9 cellular contexts compared by ENCODE assay signal in the genomic region with DNA sequence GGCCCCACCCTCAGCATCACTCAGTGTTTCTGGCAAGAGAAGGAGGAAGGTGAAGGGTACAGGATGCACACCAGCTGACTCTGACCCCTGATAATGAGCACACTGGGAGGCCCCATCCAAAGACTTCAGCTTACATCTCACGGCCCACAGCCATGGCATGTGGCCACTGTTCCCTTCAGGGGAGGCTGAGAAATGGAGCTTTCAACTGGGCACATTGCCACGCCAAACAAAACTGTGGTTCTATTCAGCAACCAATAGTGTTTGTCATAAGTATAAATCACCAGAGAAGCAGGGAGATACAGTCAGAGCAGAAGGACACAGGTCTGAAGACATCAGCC. TPM values are rescaled to one million over a fixed set of nuclear protein-coding genes. Genes with fewer than 3 reads are reported as not detected.
DNase-seq lines count a peak whose midpoint lies in the region; ATAC-seq and TF ChIP-seq lines count a peak whose summit lies in the region.
"Had no signal": no experiment of that assay in that cellular context is flagged by ENCODE, and none has a peak within 500 bp of the region (broad histone marks: within the 10 kb centered on the region; RNA-seq: fewer than 3 reads in every experiment).

No MANE protein-coding gene starts in this region.

- TF ChIP-seq CTCF in testis (IDR thresholded peaks at IDR 0.05) = no peak

- H3K9me3 ChIP-seq in testis = no peaks in the 10 kb centered on the region
- H3K9me3 ChIP-seq: ascending aorta had no signal

- WGBS in testis, 2 donors = 17 to 56% methylated on average over 2 of the region's 2 CpGs

- H3K27me3 Mint-ChIP-seq in activated T-cell treated with anti-CD3 and anti-CD28 coated beads, Interleukin-2, amount 50 U/mL, for 24 hours = no peaks in the 10 kb centered on the region
- H3K27me3 Mint-ChIP-seq in activated naive CD8-positive, alpha-beta T cell treated with anti-CD3 and anti-CD28 coated beads, Interleukin-2, amount 10 ng/mL, durations not matched to agents 7 days and 5 days = no peaks in the 10 kb centered on the region

- peaks cover 35% of the 10 kb centered on the region for H3K4me1 ChIP-seq in testis
- H3K4me1 ChIP-seq: ascending aorta had no signal

- H3K27ac ChIP-seq in testis = peak overlapping the region; percentile 73 to 77
- H3K27ac ChIP-seq: ascending aorta had no signal

- H3K4me3 ChIP-seq in testis = no peak overlapping the region
- H3K4me3 ChIP-seq: ascending aorta had no signal

- intact Hi-C loops in testis (cut with DNase I; ENCODE audit: low total_unique reads) = loop anchor here (10.0 kb wide), 2 partner anchors 48 to 158 kb away; a partner anchor contains a TSS

- H3K9me3 Mint-ChIP-seq in activated T-cell treated with anti-CD3 and anti-CD28 coated beads, Interleukin-2, amount 50 U/mL, for 24 hours = no peaks in the 10 kb centered on the region
- no peaks in the 10 kb centered on the region for H3K9me3 Mint-ChIP-seq in activated naive CD8-positive, alpha-beta T cell treated with anti-CD3 and anti-CD28 coated beads, Interleukin-2, amount 10 ng/mL, durations not matched to agents 7 days and 5 days

- H3K27me3 ChIP-seq in testis = no peaks in the 10 kb centered on the region
- H3K27me3 ChIP-seq: ascending aorta had no signal

- DNase-seq in activated T-cell treated with anti-CD3 and anti-CD28 coated beads, Interleukin-2, amount 50 U/mL, for 24 hours = no peak
- no peak for DNase-seq in activated T-cell treated with anti-CD3 and anti-CD28 coated beads, Interleukin-2, amount 50 U/mL, for 1 hour
- DNase-seq in activated naive CD8-positive, alpha-beta T cell treated with anti-CD3 and anti-CD28 coated beads, Interleukin-2, amount 10 ng/mL, durations not matched to agents 7 days and 5 days = no peak
- DNase-seq in hepatic stellate cell (ENCODE audit: low spot score) (peak; percentile 40), testis (peak; percentile 69), SKM-1 treated with dmso at 0.1 percent for 144 hours (lab: John Stamatoyannopoulos, UW; ENCODE audit: unreplicated experiment) (no peak)

- no peaks in the 10 kb centered on the region for H3K36me3 Mint-ChIP-seq in activated T-cell treated with anti-CD3 and anti-CD28 coated beads, Interleukin-2, amount 50 U/mL, for 24 hours (ENCODE audit: low read depth)
- H3K36me3 Mint-ChIP-seq in activated naive CD8-positive, alpha-beta T cell treated with anti-CD3 and anti-CD28 coated beads, Interleukin-2, amount 10 ng/mL, durations not matched to agents 7 days and 5 days = no peaks in the 10 kb centered on the region

- H3K36me3 ChIP-seq in testis (ENCODE audit: low read depth, missing control alignments) = no peaks in the 10 kb centered on the region
- H3K36me3 ChIP-seq: ascending aorta had no signal

- POLR2A ChIA-PET in activated naive CD8-positive, alpha-beta T cell treated with anti-CD3 and anti-CD28 coated beads, Interleukin-2, amount 10 ng/mL, durations not matched to agents 7 days and 5 days (lab: Charles Lee) = interaction anchor here (1.5 kb wide), 1 partner anchor 26 kb away, joined by 8 read pairs; no protein-coding TSS in a partner anchor

- H3K4me3 Mint-ChIP-seq in activated T-cell treated with anti-CD3 and anti-CD28 coated beads, Interleukin-2, amount 50 U/mL, for 24 hours = no peak overlapping the region
- H3K4me3 Mint-ChIP-seq in activated naive CD8-positive, alpha-beta T cell treated with anti-CD3 and anti-CD28 coated beads, Interleukin-2, amount 10 ng/mL, durations not matched to agents 7 days and 5 days = no peak overlapping the region

- no peak for ATAC-seq in activated naive CD8-positive, alpha-beta T cell treated with anti-CD3 and anti-CD28 coated beads, Interleukin-2, amount 10 ng/mL, durations not matched to agents 7 days and 5 days (ENCODE audit: low read depth)
- ATAC-seq in HG03045 (IDR thresholded peaks at IDR 0.05; ENCODE audit: unreplicated experiment) = no peak
- ATAC-seq in HG02610 (IDR thresholded peaks at IDR 0.05; ENCODE audit: unreplicated experiment) = no peak

- TF ChIP-seq POLR2A in testis (IDR thresholded peaks at IDR 0.05) = no peak

- H3K27ac Mint-ChIP-seq in activated T-cell treated with anti-CD3 and anti-CD28 coated beads, Interleukin-2, amount 50 U/mL, for 24 hours = peak overlapping the region; percentile 58
- H3K27ac Mint-ChIP-seq in activated naive CD8-positive, alpha-beta T cell treated with anti-CD3 and anti-CD28 coated beads, Interleukin-2, amount 10 ng/mL, durations not matched to agents 7 days and 5 days = peak overlapping the region; percentile 27

- peaks cover 44% of the 10 kb centered on the region for H3K4me1 Mint-ChIP-seq in activated T-cell treated with anti-CD3 and anti-CD28 coated beads, Interleukin-2, amount 50 U/mL, for 24 hours (ENCODE audit: low read depth)
- peaks cover 19% of the 10 kb centered on the region for H3K4me1 Mint-ChIP-seq in activated naive CD8-positive, alpha-beta T cell treated with anti-CD3 and anti-CD28 coated beads, Interleukin-2, amount 10 ng/mL, durations not matched to agents 7 days and 5 days

RNA-seq across cellular contexts. Expression of a gene that starts 12.7 kb away (rescaled TPM):
- 100 to 1,000 TPM; 392 to 403 TPM for total RNA-seq in activated naive CD8-positive, alpha-beta T cell treated with anti-CD3 and anti-CD28 coated beads, Interleukin-2, amount 10 ng/mL, durations not matched to agents 7 days and 5 days
- total RNA-seq in testis = 1 to 10 TPM in 1 of 2 donors, under 1 TPM in 1; 0.63 to 3.3 TPM
- 9.2 TPM for polyA plus RNA-seq in testis (ENCODE audit: insufficient read depth, low read depth, low replicate concordance)
- total RNA-seq: ascending aorta had no signal

RNA-seq across cellular contexts. Expression of a gene that starts 38.5 kb away (rescaled TPM):
- not detected for total RNA-seq in activated naive CD8-positive, alpha-beta T cell treated with anti-CD3 and anti-CD28 coated beads, Interleukin-2, amount 10 ng/mL, durations not matched to agents 7 days and 5 days
- 10 to 100 TPM; 17.6 to 18.0 TPM for total RNA-seq in testis
- 19.5 TPM for polyA plus RNA-seq in testis (ENCODE audit: insufficient read depth, low read depth, low replicate concordance)

RNA-seq across cellular contexts. Expression of a gene that starts 41.2 kb away (rescaled TPM):
- 1 to 10 TPM; 2.2 to 2.8 TPM for total RNA-seq in activated naive CD8-positive, alpha-beta T cell treated with anti-CD3 and anti-CD28 coated beads, Interleukin-2, amount 10 ng/mL, durations not matched to agents 7 days and 5 days
- total RNA-seq in testis = 1 to 10 TPM; 5.0 to 5.2 TPM
- polyA plus RNA-seq in testis (ENCODE audit: insufficient read depth, low read depth, low replicate concordance) = 2.6 TPM

Comparison
In these comparisons a context has a peak if more than half of its experiments do, and no peak if none do; other contexts are left out.
1. DNase-seq: peak in hepatic stellate cell (single experiment) and testis (single experiment); none in activated T-cell treated with anti-CD3 and anti-CD28 coated beads, Interleukin-2, amount 50 U/mL, for 24 hours (single experiment), activated T-cell treated with anti-CD3 and anti-CD28 coated beads, Interleukin-2, amount 50 U/mL, for 1 hour (single experiment), activated naive CD8-positive, alpha-beta T cell treated with anti-CD3 and anti-CD28 coated beads, Interleukin-2, amount 10 ng/mL, durations not matched to agents 7 days and 5 days (single experiment) and SKM-1 treated with dmso at 0.1 percent for 144 hours (single experiment).
2. RNA of a gene that starts 12.7 kb away (total RNA-seq): 392 to 403 TPM in activated naive CD8-positive, alpha-beta T cell treated with anti-CD3 and anti-CD28 coated beads, Interleukin-2, amount 10 ng/mL, durations not matched to agents 7 days and 5 days; 0.63 to 3.3 TPM in testis; every median in the first group is over 10 times any median in the second.
3. RNA of a gene that starts 38.5 kb away (total RNA-seq): 17.6 to 18.0 TPM in testis; not detected in activated naive CD8-positive, alpha-beta T cell treated with anti-CD3 and anti-CD28 coated beads, Interleukin-2, amount 10 ng/mL, durations not matched to agents 7 days and 5 days; every median in the first group is over 10 times any median in the second.